ENCODE assay signal across 9 cellular contexts in genomic region chr4:74934016-74934821, GRCh38. TPM values are rescaled to one million over a fixed set of nuclear protein-coding genes. Genes with fewer than 3 reads are reported as not detected.
DNase-seq lines count a peak whose midpoint lies in the region; ATAC-seq and TF ChIP-seq lines count a peak whose summit lies in the region.
"Had no signal": no experiment of that assay in that cellular context is flagged by ENCODE, and none has a peak within 500 bp of the region (broad histone marks: within the 10 kb centered on the region; RNA-seq: fewer than 3 reads in every experiment).

No MANE protein-coding gene starts in this region.

- no peak overlapping the region for H2BK120ac ChIP-seq in mesendoderm (ENCODE audit: low read depth, low read length)

- H4K8ac ChIP-seq in mesendoderm (ENCODE audit: low read depth, low read length) = no peak overlapping the region

- H3K27me3 ChIP-seq in mesendoderm (ENCODE audit: insufficient read depth, low read length, poor library complexity) (peaks cover 20% of the 10 kb centered on the region), transverse colon (peaks cover 5% of the 10 kb centered on the region)
- H3K27me3 ChIP-seq: BLaER1 treated with 17β-estradiol and CSF1 and Interleukin-3, amounts not matched to agents 10 nM and 100 nM had no signal

- intact Hi-C loops in activated CD4-positive, alpha-beta T cell treated with anti-CD3 and anti-CD28 coated beads for 36 hours (cut with DNase I, micrococcal nuclease) = loop anchor here in 1 of 2 experiments (10.0 kb wide), 1 partner anchor 551 kb away; no protein-coding TSS in a partner anchor
- intact Hi-C loops in transverse colon (cut with DNase I; ENCODE audit: low total_unique reads) = no loop called here

- in situ Hi-C loops in transverse colon (cut with MboI; ENCODE audit: low pct_ligation_motif_present in 1 of 4, low pct_unique_long_range_greater_than_20kb in 1 of 4, low sequenced_read_pairs in 3 of 4) = loop anchor here in 2 of 4 donors (10.0 to 25.0 kb wide), 3 partner anchors 178 to 531 kb away; no protein-coding TSS in a partner anchor

- no peak overlapping the region for H2BK15ac ChIP-seq in mesendoderm (replicated peaks; ENCODE audit: low read depth)

- TF ChIP-seq CTCF in epithelial cell of proximal tubule (conservative IDR thresholded peaks at IDR 0.05; ENCODE audit: low read depth, low read length) = no peak
- TF ChIP-seq CTCF in transverse colon (IDR thresholded peaks at IDR 0.05) = no peak

- peak overlapping the region; percentile 92 for H3K4me2 ChIP-seq in mesendoderm (ENCODE audit: low read length)
- H3K4me2 ChIP-seq: BLaER1 treated with 17β-estradiol and CSF1 and Interleukin-3, amounts not matched to agents 10 nM and 100 nM had no signal

- CTCF ChIA-PET in activated CD4-positive, alpha-beta T cell treated with anti-CD3 and anti-CD28 coated beads for 36 hours (lab: Charles Lee) = interaction anchor here (0.7 kb wide), 1 partner anchor 59 kb away, joined by 5 read pairs; no protein-coding TSS in a partner anchor

- no peak overlapping the region for H3K27ac Mint-ChIP-seq in activated CD4-positive, alpha-beta T cell treated with anti-CD3 and anti-CD28 coated beads for 36 hours

- H3K9me3 Mint-ChIP-seq in activated CD4-positive, alpha-beta T cell treated with anti-CD3 and anti-CD28 coated beads for 36 hours (ENCODE audit: low read depth) = no peaks in the 10 kb centered on the region

- no peaks in the 10 kb centered on the region for H3K79me2 ChIP-seq in mesendoderm (ENCODE audit: control insufficient read depth, insufficient read depth, low read length)

- H3K4me1 Mint-ChIP-seq in activated CD4-positive, alpha-beta T cell treated with anti-CD3 and anti-CD28 coated beads for 36 hours = peaks cover 17% of the 10 kb centered on the region

- H4K5ac ChIP-seq in mesendoderm (ENCODE audit: low read length) = no peak overlapping the region

- H3K4me3 ChIP-seq in epithelial cell of proximal tubule (ENCODE audit: low read depth, low read length) (peak overlapping the region; percentile 52), mesendoderm (ENCODE audit: low read length) (no peak overlapping the region), transverse colon (peak overlapping the region; percentile 59 to 76 (median 70))
- H3K4me3 ChIP-seq: BLaER1 treated with 17β-estradiol and CSF1 and Interleukin-3, amounts not matched to agents 10 nM and 100 nM had no signal

- H2BK5ac ChIP-seq in mesendoderm (ENCODE audit: low read length) = no peak overlapping the region

- H3K23ac ChIP-seq in mesendoderm (ENCODE audit: low read length) = no peak overlapping the region

- H3K36me3 ChIP-seq in mesendoderm (ENCODE audit: control insufficient read depth, insufficient read depth, low read length) (no peaks in the 10 kb centered on the region), transverse colon (no peaks in the 10 kb centered on the region)
- H3K36me3 ChIP-seq: BLaER1 treated with 17β-estradiol and CSF1 and Interleukin-3, amounts not matched to agents 10 nM and 100 nM had no signal

- H3K79me1 ChIP-seq in mesendoderm (ENCODE audit: low read length) = no peaks in the 10 kb centered on the region

- DNase-seq in activated CD4-positive, alpha-beta T cell treated with anti-CD3 and anti-CD28 coated beads for 36 hours = peak; percentile 6
- no peak for DNase-seq in activated CD4-positive, alpha-beta T cell treated with anti-CD3 and anti-CD28 coated beads for 4 hours
- DNase-seq in RPMI7951 (ENCODE audit: low read depth) = peak; percentile 0
- DNase-seq in epithelial cell of proximal tubule (ENCODE audit: low read depth) = no peak
- peak; percentile 41 for DNase-seq in mesendoderm
- DNase-seq in transverse colon = peak; percentile 54
- no peak for DNase-seq in stimulated activated CD4-positive, alpha-beta T cell treated with anti-CD3 and anti-CD28 coated beads, Interleukin-2, amount 100 ng/mL, for 48 hours

- H3K27ac ChIP-seq in mesendoderm (ENCODE audit: low read depth, low read length) (no peak overlapping the region), transverse colon (peak overlapping the region; percentile 85 to 92 (median 88))
- H3K27ac ChIP-seq: BLaER1 treated with 17β-estradiol and CSF1 and Interleukin-3, amounts not matched to agents 10 nM and 100 nM had no signal

- no CpG with 5 or more reads among the region's 45 CpGs for WGBS in mesendoderm (ENCODE audit: extremely low coverage, insufficient coverage, low lambda C conversion rate)
- whole genome bisulfite sequencing in transverse colon (ENCODE audit: low coverage in 1 of 2), 2 donors = 0 to 2% methylated on average over 5 to 45 of the region's 45 CpGs

- H3K36me3 Mint-ChIP-seq in activated CD4-positive, alpha-beta T cell treated with anti-CD3 and anti-CD28 coated beads for 36 hours (ENCODE audit: low read depth) = no peaks in the 10 kb centered on the region

- H3K4me1 ChIP-seq in mesendoderm (ENCODE audit: control insufficient read depth, low read depth, low read length) (no peaks in the 10 kb centered on the region), transverse colon (peaks cover 0 to 16% (median 8%) of the 10 kb centered on the region in 4 donors)

- no peak for TF ChIP-seq POLR2A in transverse colon (IDR thresholded peaks at IDR 0.05)

- no peak overlapping the region for H2AK5ac ChIP-seq in mesendoderm (ENCODE audit: low read length)

- no peak for ATAC-seq in activated CD4-positive, alpha-beta T cell treated with anti-CD3 and anti-CD28 coated beads for 36 hours
- ATAC-seq in HG03342 (IDR thresholded peaks at IDR 0.05; ENCODE audit: unreplicated experiment) = no peak

- POLR2A ChIA-PET in activated CD4-positive, alpha-beta T cell treated with anti-CD3 and anti-CD28 coated beads for 36 hours (lab: Charles Lee) = no interaction called here

- no peak overlapping the region for H3K4ac ChIP-seq in mesendoderm (ENCODE audit: low read depth, low read length)

- no peak overlapping the region for H3K56ac ChIP-seq in mesendoderm (ENCODE audit: low read length)

- peaks cover 56% of the 10 kb centered on the region for H3K27me3 Mint-ChIP-seq in activated CD4-positive, alpha-beta T cell treated with anti-CD3 and anti-CD28 coated beads for 36 hours

- H3K4me3 Mint-ChIP-seq in activated CD4-positive, alpha-beta T cell treated with anti-CD3 and anti-CD28 coated beads for 36 hours = peak overlapping the region; percentile 63

- H3K18ac ChIP-seq in mesendoderm (ENCODE audit: low read length) = no peak overlapping the region

- no peak for TF ChIP-seq EP300 in transverse colon (IDR thresholded peaks at IDR 0.05; ENCODE audit: low read depth)

- no peaks in the 10 kb centered on the region for H3K9me3 ChIP-seq in transverse colon

- H3K9ac ChIP-seq in mesendoderm (ENCODE audit: low read length) = no peak overlapping the region
- H3K9ac ChIP-seq: BLaER1 treated with 17β-estradiol and CSF1 and Interleukin-3, amounts not matched to agents 10 nM and 100 nM had no signal

RNA-seq across cellular contexts. Expression of gene PARM1, which starts 1.3 kb away (rescaled TPM):
- total RNA-seq in activated CD4-positive, alpha-beta T cell treated with anti-CD3 and anti-CD28 coated beads for 36 hours = under 1 TPM; 0.04 to 0.05 TPM
- total RNA-seq in RPMI7951 (2014; rRNA removed; shearing (Covaris generic)) = under 0.01 and 0.10 TPM in 2 replicates
- total RNA-seq in epithelial cell of proximal tubule (0.87 and 1.3 TPM in 2 replicates), transverse colon (100 to 1,000 TPM in 3 of 4 donors, 10 to 100 TPM in 1; 61.7 to 183 (median 120) TPM)
- 2.4 TPM for polyA plus RNA-seq in mesendoderm (2013, experiment 1 of 2)
- 2.7 TPM for polyA plus RNA-seq in mesendoderm (2013, experiment 2 of 2)

Comparison
In these comparisons a context has a peak if more than half of its experiments do, and no peak if none do; other contexts are left out.
1. DNase-seq: peak in activated CD4-positive, alpha-beta T cell treated with anti-CD3 and anti-CD28 coated beads for 36 hours (single experiment), RPMI7951 (single experiment), mesendoderm (single experiment) and transverse colon (single experiment); none in activated CD4-positive, alpha-beta T cell treated with anti-CD3 and anti-CD28 coated beads for 4 hours (0 of 2), epithelial cell of proximal tubule (single experiment) and stimulated activated CD4-positive, alpha-beta T cell treated with anti-CD3 and anti-CD28 coated beads, Interleukin-2, amount 100 ng/mL, for 48 hours (0 of 2).
2. RNA of gene PARM1, which starts 1.3 kb away (total RNA-seq): 61.7 to 183 TPM in transverse colon; 0.87 to 1.3 TPM in epithelial cell of proximal tubule, 0.04 to 0.05 TPM in activated CD4-positive, alpha-beta T cell treated with anti-CD3 and anti-CD28 coated beads for 36 hours and under 0.01 to 0.10 TPM in RPMI7951; every median in the first group is over 10 times any median in the second.